ENCODE assay signal across 17 cellular contexts in the genomic region with DNA sequence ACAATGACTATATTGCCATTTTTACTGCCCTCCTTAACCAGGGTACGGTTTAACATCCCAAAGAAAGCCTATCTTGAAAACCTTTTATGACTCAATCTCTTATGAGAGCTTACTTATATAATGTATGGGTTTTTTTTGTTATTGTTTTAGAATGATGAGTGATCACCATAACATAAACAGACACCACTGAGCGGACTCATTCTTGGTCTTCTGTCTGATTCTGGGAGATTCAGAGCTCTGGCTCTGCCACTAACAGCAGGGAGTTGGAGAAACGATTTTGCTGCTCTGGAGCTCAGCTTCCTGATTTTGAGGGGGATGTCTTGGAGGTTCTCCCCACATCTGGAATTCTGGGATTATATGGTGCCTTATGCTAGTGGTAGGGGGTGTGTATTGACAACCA.
A peak's percentile ranks its signal among the peaks of the same experiment; 100 is the strongest.
DNase-seq lines count a peak whose midpoint lies in the region; ATAC-seq and TF ChIP-seq lines count a peak whose summit lies in the region.
"Had no signal": no experiment of that assay in that cellular context is flagged by ENCODE, and none has a peak within 500 bp of the region (broad histone marks: within the 10 kb centered on the region; RNA-seq: fewer than 3 reads in every experiment).

No MANE protein-coding gene starts in this region.

- peak overlapping the region; percentile 88 for H2BK20ac ChIP-seq in IMR-90 (ENCODE audit: low read depth, low read length)

- WGBS in IMR-90 (ENCODE audit: extremely low coverage in 2 of 2, insufficient read length in 1 of 2), 2 experiments, result no CpG with 5 or more reads among the region's 3 CpGs
- 18% methylated on average over 3 of the region's 3 CpGs for WGBS in mesenchymal stem cell

- peak overlapping the region; percentile 77 for H2AK9ac ChIP-seq in IMR-90 (replicated peaks; ENCODE audit: low read depth, low read length, poor library complexity)

- H3K79me1 ChIP-seq in IMR-90 (ENCODE audit: low read depth in 1 of 2, low read length in 2 of 2) (0 out of 4 replicates have a peak, but pooled peaks cover 0 to 2% of the 10 kb centered on the region in 2 experiments), mesenchymal stem cell (replicated peaks; ENCODE audit: low read length, poor library complexity, severe bottlenecking) (no peaks in the 10 kb centered on the region)

- H3K4me3 ChIP-seq in IMR-90 (ENCODE audit: insufficient read depth, low read depth, low read length), result no peak overlapping the region
- no peak overlapping the region for H3K4me3 ChIP-seq in brain microvascular endothelial cell (ENCODE audit: low read depth, low read length)
- H3K4me3 ChIP-seq in mesenchymal stem cell (ENCODE audit: insufficient read depth in 1 of 2, low read depth in 1 of 2, low read length in 2 of 2), result no peak overlapping the region
- H3K4me3 ChIP-seq: SJCRH30 had no signal

- DNase-seq in Daoy (ENCODE audit: low read depth) (peak; percentile 51), IMR-90 (peak; percentile 81), brain microvascular endothelial cell (peak; percentile 52), mesenchymal stem cell (peak; percentile 42), cerebellar cortex (ENCODE audit: low spot score) (no peak), NCI-H1436 (lab: John Stamatoyannopoulos, UW) (no peak), NCI-H226 (no peak), T-helper 9 cell (no peak)
- DNase-seq: Caco-2, GDM1, GOT3, NCI-H2029, NCI-H526, OCI-M1, RPMI8226, SJCRH30 had no signal

- H3K14ac ChIP-seq in IMR-90 (replicated peaks; ENCODE audit: low read depth, low read length) (peak overlapping the region; percentile 77), mesenchymal stem cell (ENCODE audit: low read length in 2 of 2) (no peak overlapping the region)

- H2AFZ ChIP-seq in IMR-90 (replicated peaks; ENCODE audit: low read length, poor library complexity), result peak overlapping the region; percentile 79
- H2AFZ ChIP-seq in mesenchymal stem cell (ENCODE audit: low read depth, low read length), result no peak overlapping the region

- no TSS peak for BruUV-seq in IMR-90 (replicated peaks; lab: Mats Ljungman, UMichigan)

- H3K56ac ChIP-seq in IMR-90 (ENCODE audit: extremely low read depth, insufficient read depth, low read length), result no peak overlapping the region

- CTCF ChIA-PET in IMR-90 (lab: Yijun Ruan, JAX), result interaction anchor here (0.6 kb wide), 1 partner anchor 305 kb away, joined by 3 read pairs; no protein-coding TSS in a partner anchor

- H3K9ac ChIP-seq in IMR-90 (ENCODE audit: low read depth, low read length) (no peak overlapping the region), mesenchymal stem cell (ENCODE audit: low read length) (no peak overlapping the region)
- H3K9ac ChIP-seq: KMS-11 had no signal

- dilution Hi-C loops in IMR-90 (cut with HindIII; ENCODE audit: low sequenced_read_pairs, unreplicated experiment), result no loop called here

- H3K18ac ChIP-seq in IMR-90 (ENCODE audit: low read depth, low read length), result peak overlapping the region; percentile 25; the same call in 1 of the 2 replicates
- no peak overlapping the region for H3K18ac ChIP-seq in mesenchymal stem cell (ENCODE audit: low read depth in 1 of 2, low read length in 2 of 2)

- H4K5ac ChIP-seq in IMR-90 (ENCODE audit: low read depth, low read length), result peak overlapping the region; percentile 23; the same call in 1 of the 2 replicates

- peak overlapping the region; percentile 76 for H4K91ac ChIP-seq in IMR-90 (ENCODE audit: insufficient read depth, low read depth, low read length)
- no peak overlapping the region for H4K91ac ChIP-seq in mesenchymal stem cell (ENCODE audit: low read length)

- H2BK15ac ChIP-seq in IMR-90 (ENCODE audit: low read depth, low read length) (peak overlapping the region; percentile 97; the same call in 1 of the 3 replicates), mesenchymal stem cell (ENCODE audit: low read depth, poor library complexity, severe bottlenecking) (no peak overlapping the region)

- TF ChIP-seq POLR2A in IMR-90 (IDR thresholded peaks at IDR 0.05; ENCODE audit: low read depth, low read length), result no peak

- no peaks in the 10 kb centered on the region for H4K20me1 ChIP-seq in IMR-90 (ENCODE audit: insufficient read depth, low read length)

- H3K23ac ChIP-seq in IMR-90 (ENCODE audit: low read depth, low read length) (peak overlapping the region; percentile 92; the same call in 1 of the 2 replicates), mesenchymal stem cell (ENCODE audit: low read length in 2 of 2) (no peak overlapping the region)

- peak; percentile 70 for ATAC-seq in IMR-90 (ENCODE audit: low read depth)

- intact Hi-C loops in IMR-90 (cut with micrococcal nuclease), result loop anchor here (5.0 kb wide), 1 partner anchor 284 kb away; no protein-coding TSS in a partner anchor

- H3K27ac ChIP-seq in IMR-90 (ENCODE audit: insufficient read depth, low read length), result peak overlapping the region; percentile 4; the same call in 1 of the 2 replicates
- peak overlapping the region; percentile 28 for H3K27ac ChIP-seq in brain microvascular endothelial cell
- H3K27ac ChIP-seq in mesenchymal stem cell (ENCODE audit: low read length, poor library complexity, severe bottlenecking), result no peak overlapping the region
- H3K27ac ChIP-seq: KMS-11, SJCRH30 had no signal

- TF ChIP-seq CTCF in IMR-90 (conservative IDR thresholded peaks at IDR 0.05; ENCODE audit: low read depth, low read length) (no peak), brain microvascular endothelial cell (IDR thresholded peaks at IDR 0.05; ENCODE audit: low read depth, low read length, missing control alignments) (no peak)

- no peaks in the 10 kb centered on the region for H3K9me3 ChIP-seq in IMR-90 (ENCODE audit: control insufficient read depth, insufficient read depth, low read length)
- no peaks in the 10 kb centered on the region for H3K9me3 ChIP-seq in mesenchymal stem cell (ENCODE audit: control insufficient read depth, low read length)
- H3K9me3 ChIP-seq: Caco-2, SJCRH30 had no signal

- H3K9me1 ChIP-seq in IMR-90 (ENCODE audit: insufficient read depth, low read length), result peaks cover 14% of the 10 kb centered on the region

- no peaks in the 10 kb centered on the region for H3K36me3 ChIP-seq in IMR-90 (ENCODE audit: control insufficient read depth, insufficient read depth, low read length)
- H3K36me3 ChIP-seq in brain microvascular endothelial cell (replicated peaks), result no peaks in the 10 kb centered on the region
- no peaks in the 10 kb centered on the region for H3K36me3 ChIP-seq in mesenchymal stem cell (ENCODE audit: control insufficient read depth in 1 of 2, insufficient read depth in 2 of 2, low read depth in 1 of 2, low read length in 2 of 2)
- H3K36me3 ChIP-seq: SJCRH30 had no signal

- POLR2A ChIA-PET in IMR-90 (lab: Charles Lee; ENCODE audit: unreplicated experiment), result no interaction called here

- H3K4me1 ChIP-seq in IMR-90 (ENCODE audit: control insufficient read depth, insufficient read depth, low read length), result peaks cover 16% of the 10 kb centered on the region
- peaks cover 14% of the 10 kb centered on the region for H3K4me1 ChIP-seq in mesenchymal stem cell (ENCODE audit: control insufficient read depth, insufficient read depth, low read depth, low read length)
- H3K4me1 ChIP-seq: Caco-2 had no signal

- H4K8ac ChIP-seq in IMR-90 (ENCODE audit: low read depth in 2 of 2, low read length in 2 of 2), result peak overlapping the region in 1 of 2 experiments; percentile 31; a peak in 3 of 4 replicates
- no peak overlapping the region for H4K8ac ChIP-seq in mesenchymal stem cell (ENCODE audit: low read length)

- in situ Hi-C loops in IMR-90 (cut with MboI; ENCODE audit: low sequenced_read_pairs), result loop anchor here (25.0 kb wide), 1 partner anchor 424 kb away; no protein-coding TSS in a partner anchor
- in situ Hi-C loops in brain microvascular endothelial cell (cut with HindIII; ENCODE audit: low pct_ligation_motif_present, low sequenced_read_pairs), result no loop called here

- TF ChIP-seq RAD21 in IMR-90 (IDR thresholded peaks at IDR 0.05; ENCODE audit: low read length), result no peak

- H3K4ac ChIP-seq in IMR-90 (ENCODE audit: low read depth, low read length), result peak overlapping the region; percentile 72
- H3K4ac ChIP-seq in mesenchymal stem cell (ENCODE audit: low read depth in 1 of 2, low read length in 2 of 2), result no peak overlapping the region

- H3K4me2 ChIP-seq in IMR-90 (ENCODE audit: low read depth, low read length) (peak overlapping the region; percentile 14), mesenchymal stem cell (ENCODE audit: low read length, poor library complexity, severe bottlenecking) (no peak overlapping the region)
- H3K4me2 ChIP-seq: KMS-11 had no signal

- H2BK5ac ChIP-seq in IMR-90 (ENCODE audit: low read depth, low read length, poor library complexity, severe bottlenecking) (peak overlapping the region; percentile 53), mesenchymal stem cell (ENCODE audit: low read depth, low read length, poor library complexity, severe bottlenecking) (no peak overlapping the region)

- H3K27me3 ChIP-seq in IMR-90 (ENCODE audit: control insufficient read depth, insufficient read depth, low read length), result peaks cover 3% of the 10 kb centered on the region; the same call in 1 of the 2 replicates
- H3K27me3 ChIP-seq in brain microvascular endothelial cell (replicated peaks), result no peaks in the 10 kb centered on the region
- peaks cover 0 to 4% of the 10 kb centered on the region in 2 experiments for H3K27me3 ChIP-seq in mesenchymal stem cell (ENCODE audit: control insufficient read depth in 1 of 2, insufficient read depth in 1 of 2, low read length in 2 of 2)
- H3K27me3 ChIP-seq: SJCRH30 had no signal

- H2AK5ac ChIP-seq in IMR-90 (ENCODE audit: low read depth, low read length) (peak overlapping the region; percentile 88; the same call in 1 of the 2 replicates), mesenchymal stem cell (ENCODE audit: low read length, severe bottlenecking) (peak overlapping the region; percentile 70)

- peak overlapping the region; percentile 83 for H2BK120ac ChIP-seq in IMR-90 (ENCODE audit: low read depth, low read length)
- no peak overlapping the region for H2BK120ac ChIP-seq in mesenchymal stem cell (ENCODE audit: low read depth, low read length)

- H2BK12ac ChIP-seq in mesenchymal stem cell (ENCODE audit: low read length in 2 of 2), result peak overlapping the region in 1 of 2 experiments; percentile 76

TF ChIP-seq in IMR-90, 13 proteins besides CTCF, POLR2A, EP300 and RAD21 (continues in another document):
- TF ChIP-seq MAZ (IDR thresholded peaks at IDR 0.05; ENCODE audit: borderline replicate concordance, low read depth, low read length), result no peak
- TF ChIP-seq SMC3 (IDR thresholded peaks at IDR 0.05; ENCODE audit: low read depth, low read length), result no peak
- no peak for TF ChIP-seq CHD1 (IDR thresholded peaks at IDR 0.05; ENCODE audit: low read depth, low read length)
- TF ChIP-seq, protein P1, sequence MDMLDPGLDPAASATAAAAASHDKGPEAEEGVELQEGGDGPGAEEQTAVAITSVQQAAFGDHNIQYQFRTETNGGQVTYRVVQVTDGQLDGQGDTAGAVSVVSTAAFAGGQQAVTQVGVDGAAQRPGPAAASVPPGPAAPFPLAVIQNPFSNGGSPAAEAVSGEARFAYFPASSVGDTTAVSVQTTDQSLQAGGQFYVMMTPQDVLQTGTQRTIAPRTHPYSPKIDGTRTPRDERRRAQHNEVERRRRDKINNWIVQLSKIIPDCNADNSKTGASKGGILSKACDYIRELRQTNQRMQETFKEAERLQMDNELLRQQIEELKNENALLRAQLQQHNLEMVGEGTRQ (IDR thresholded peaks at IDR 0.05; ENCODE audit: low read depth, low read length), result no peak
- TF ChIP-seq BHLHE40 (IDR thresholded peaks at IDR 0.05; ENCODE audit: low read depth, low read length), result no peak
- TF ChIP-seq MAFK (IDR thresholded peaks at IDR 0.05; ENCODE audit: low read depth, low read length), result no peak

Comparison
In these comparisons a context has a peak if more than half of its experiments do, and no peak if none do; other contexts are left out.
1. DNase-seq: peak in Daoy (single experiment), IMR-90 (single experiment), brain microvascular endothelial cell (single experiment) and mesenchymal stem cell (single experiment); none in cerebellar cortex (single experiment), NCI-H1436 (single experiment), NCI-H226 (single experiment) and T-helper 9 cell (single experiment).